ENCODE assay signal across 8 cellular contexts in genomic region chr6:118651282-118652050, GRCh38. TPM values are rescaled to one million over a fixed set of nuclear protein-coding genes. Genes with fewer than 3 reads are reported as not detected.
DNase-seq lines count a peak whose midpoint lies in the region; ATAC-seq and TF ChIP-seq lines count a peak whose summit lies in the region.

Gene CEP85L, minus strand, starts transcription at chr6:118651591. Its CDS starts 322 bp downstream, at chr6:118651269.

- H3K36me3 Mint-ChIP-seq in T-helper 1 cell treated with Interleukin-12 subunit alpha and Interleukin-12 subunit beta and Interleukin-4 antibody, amounts not matched to agents 30 μg/mL and 1 μg/mL, for 36 hours (ENCODE audit: low read depth): peaks cover 14% of the 10 kb centered on the region

- no peak for TF ChIP-seq CTCF in psoas muscle (IDR thresholded peaks at IDR 0.05)

- intact Hi-C loops in left ventricle myocardium superior (cut with micrococcal nuclease) (no loop called here), psoas muscle (cut with DNase I) (loop anchor here (5.0 to 10.0 kb wide), 2 partner anchors 56 to 123 kb away; no protein-coding TSS in a partner anchor)

- H3K27ac Mint-ChIP-seq in T-helper 1 cell treated with Interleukin-12 subunit alpha and Interleukin-12 subunit beta and Interleukin-4 antibody, amounts not matched to agents 30 μg/mL and 1 μg/mL, for 36 hours: peak within 1 kb of the TSS; percentile 93

- peak; percentile 80 for DNase-seq in NCI-H1694 treated with DMSO at 0.1 percent for 48 hours (lab: John Stamatoyannopoulos, UW)
- DNase-seq in amniotic stem cell (lab: John Stamatoyannopoulos, UW): peak; percentile 78
- DNase-seq in left ventricle myocardium superior: peak; percentile 96
- DNase-seq in psoas muscle: peak; percentile 94 to 96

- ATAC-seq in GM18499 (IDR thresholded peaks at IDR 0.05; ENCODE audit: insufficient read depth, unreplicated experiment): peak; percentile 76
- peak; percentile 77 for ATAC-seq in HG02938 (IDR thresholded peaks at IDR 0.05; ENCODE audit: unreplicated experiment)
- peak; percentile 99 for ATAC-seq in left ventricle myocardium superior
- ATAC-seq in psoas muscle: peak; percentile 95 to 97 (median 96)

- H3K36me3 ChIP-seq in psoas muscle (ENCODE audit: insufficient read depth in 1 of 2, low read depth in 1 of 2) (no peaks in the 10 kb centered on the region), urinary bladder (ENCODE audit: insufficient read depth) (no peaks in the 10 kb centered on the region)

- H3K9me3 ChIP-seq in psoas muscle: no peaks in the 10 kb centered on the region

- peak within 1 kb of the TSS; percentile 89 for H3K4me3 Mint-ChIP-seq in T-helper 1 cell treated with Interleukin-12 subunit alpha and Interleukin-12 subunit beta and Interleukin-4 antibody, amounts not matched to agents 30 μg/mL and 1 μg/mL, for 36 hours

- H3K9me3 Mint-ChIP-seq in T-helper 1 cell treated with Interleukin-12 subunit alpha and Interleukin-12 subunit beta and Interleukin-4 antibody, amounts not matched to agents 30 μg/mL and 1 μg/mL, for 36 hours: no peaks in the 10 kb centered on the region

- peaks cover 41% of the 10 kb centered on the region for H3K4me1 Mint-ChIP-seq in T-helper 1 cell treated with Interleukin-12 subunit alpha and Interleukin-12 subunit beta and Interleukin-4 antibody, amounts not matched to agents 30 μg/mL and 1 μg/mL, for 36 hours (ENCODE audit: low read depth)

- 0 to 1% (median 0%) methylated on average over 35 to 77 of the region's 77 CpGs for WGBS in psoas muscle, 3 donors
- under 1% methylated on average over 77 of the region's 77 CpGs for WGBS in urinary bladder

- H3K4me3 ChIP-seq in psoas muscle: peak within 1 kb of the TSS; percentile 97
- peak within 1 kb of the TSS; percentile 91 for H3K4me3 ChIP-seq in urinary bladder (ENCODE audit: low read depth, low read length)

- H3K4me1 ChIP-seq in psoas muscle (peaks cover 16% of the 10 kb centered on the region), urinary bladder (ENCODE audit: insufficient read depth) (no peaks in the 10 kb centered on the region)

- H3K27ac ChIP-seq in psoas muscle: peak within 1 kb of the TSS; percentile 99
- H3K27ac ChIP-seq in urinary bladder (ENCODE audit: low read depth): peak within 1 kb of the TSS; percentile 87

- H3K27me3 ChIP-seq in psoas muscle (ENCODE audit: insufficient read depth in 3 of 3, low read length in 2 of 3): no peaks in the 10 kb centered on the region

- no peaks in the 10 kb centered on the region for H3K27me3 Mint-ChIP-seq in T-helper 1 cell treated with Interleukin-12 subunit alpha and Interleukin-12 subunit beta and Interleukin-4 antibody, amounts not matched to agents 30 μg/mL and 1 μg/mL, for 36 hours (ENCODE audit: low read depth)

RNA-seq across cellular contexts. Expression of gene CEP85L, which starts in this region (rescaled TPM):
- 14.5 TPM for total RNA-seq in left ventricle myocardium superior
- 10 to 100 TPM; 18.9 to 25.1 (median 21.9) TPM for total RNA-seq in psoas muscle
- 1 to 10 TPM; 2.3 to 6.9 (median 5.0) TPM for polyA plus RNA-seq in psoas muscle
- total RNA-seq in urinary bladder: 73.4 TPM
- 7.8 TPM for polyA plus RNA-seq in urinary bladder

Comparison
In these comparisons a context has a peak if more than half of its experiments do, and no peak if none do; other contexts are left out.
1. Peak in every context shown above with its lines: DNase-seq, ATAC-seq, H3K4me3 ChIP-seq and H3K27ac ChIP-seq.